Comparison of ENCODE assay signal across 22 cellular contexts in genomic region chr16:14608111-14608566, GRCh38. TPM values are rescaled to one million over a fixed set of nuclear protein-coding genes. Genes with fewer than 3 reads are reported as not detected.
DNase-seq lines count a peak whose midpoint lies in the region; ATAC-seq, FAIRE-seq and TF ChIP-seq lines count a peak whose summit lies in the region.
"Had no signal": no experiment of that assay in that cellular context is flagged by ENCODE, and none has a peak within 500 bp of the region (broad histone marks: within the 10 kb centered on the region; RNA-seq: fewer than 3 reads in every experiment).

No MANE protein-coding gene starts in this region.

- H3K4me3 ChIP-seq in HepG2 (replicated peaks in 1 of 3; ENCODE audit: insufficient read depth in 1 of 3, low read depth in 2 of 3, low read length in 3 of 3) (no peak overlapping the region), right lobe of liver (no peak overlapping the region), MM.1S (ENCODE audit: low read length) (peak overlapping the region; percentile 39), testis (no peak overlapping the region), left ventricle myocardium inferior (no peak overlapping the region)
- H3K4me3 ChIP-seq: cardiac muscle cell, right atrium auricular region, tibial nerve had no signal

- H2AFZ ChIP-seq in HepG2 (ENCODE audit: low read length) (no peak overlapping the region), MM.1S (ENCODE audit: low read length) (no peak overlapping the region)

- peaks cover 28 to 76% of the 10 kb centered on the region in 2 experiments for H3K36me3 ChIP-seq in HepG2 (replicated peaks in 1 of 2; ENCODE audit: control insufficient read depth in 1 of 2, insufficient read depth in 2 of 2, low read length in 2 of 2)
- peaks cover 0 to 83% (median 19%) of the 10 kb centered on the region in 4 donors for H3K36me3 ChIP-seq in right lobe of liver
- H3K36me3 ChIP-seq in MM.1S (replicated peaks; ENCODE audit: insufficient read depth, low read length), result 0 out of 2 replicates have a peak, but pooled peaks cover 6% of the 10 kb centered on the region
- H3K36me3 ChIP-seq in testis (ENCODE audit: low read depth, missing control alignments), result no peaks in the 10 kb centered on the region
- peaks cover 99% of the 10 kb centered on the region for H3K36me3 ChIP-seq in left ventricle myocardium inferior

- peaks cover 20% of the 10 kb centered on the region for H3F3A ChIP-seq in MM.1S (ENCODE audit: insufficient read depth, low read length)

- no peak for FAIRE-seq in HepG2 (lab: Jason Lieb, UNC)

- H3K4me1 ChIP-seq in HepG2 (ENCODE audit: insufficient read depth, low read length), result peaks cover 33% of the 10 kb centered on the region
- no peaks in the 10 kb centered on the region for H3K4me1 ChIP-seq in right lobe of liver
- H3K4me1 ChIP-seq in MM.1S (ENCODE audit: low read length), result peaks cover 25% of the 10 kb centered on the region
- no peaks in the 10 kb centered on the region for H3K4me1 ChIP-seq in testis
- no peaks in the 10 kb centered on the region for H3K4me1 ChIP-seq in left ventricle myocardium inferior
- H3K4me1 ChIP-seq: right atrium auricular region had no signal

- intact Hi-C loops in HepG2 (cut with micrococcal nuclease; ENCODE audit: unreplicated experiment) (no loop called here), right lobe of liver (cut with DNase I) (no loop called here), testis (cut with DNase I; ENCODE audit: low total_unique reads) (no loop called here), left ventricle myocardium inferior (cut with micrococcal nuclease) (no loop called here)

- in situ Hi-C loops in HepG2 (cut with HindIII; ENCODE audit: extremely low pct_ligation_motif_present, low pct_unique_long_range_greater_than_20kb), result no loop called here

- TF ChIP-seq EP300 in HepG2 (IDR thresholded peaks at IDR 0.05; ENCODE audit: low read depth in 2 of 2, low read length in 2 of 2) (no peak), HepG2 (CRISPR knock-in tag; IDR thresholded peaks at IDR 0.05; ENCODE audit: borderline replicate concordance) (no peak)

- TF ChIP-seq CTCF in HepG2 (CRISPR knock-in tag; IDR thresholded peaks at IDR 0.05), result no peak
- no peak for TF ChIP-seq CTCF in right lobe of liver (IDR thresholded peaks at IDR 0.05)
- no peak for TF ChIP-seq CTCF in MM.1S (IDR thresholded peaks at IDR 0.05; ENCODE audit: low read length)
- TF ChIP-seq CTCF in testis (IDR thresholded peaks at IDR 0.05), result no peak
- TF ChIP-seq CTCF in left ventricle myocardium inferior (IDR thresholded peaks at IDR 0.05; ENCODE audit: borderline replicate concordance), result no peak

- H3K27me3 ChIP-seq in HepG2 (ENCODE audit: control insufficient read depth in 1 of 2, insufficient read depth in 2 of 2, low read length in 2 of 2), result no peaks in the 10 kb centered on the region
- no peaks in the 10 kb centered on the region for H3K27me3 ChIP-seq in right lobe of liver
- H3K27me3 ChIP-seq in MM.1S (replicated peaks; ENCODE audit: insufficient read depth, low read length), result no peaks in the 10 kb centered on the region
- no peaks in the 10 kb centered on the region for H3K27me3 ChIP-seq in testis
- no peaks in the 10 kb centered on the region for H3K27me3 ChIP-seq in left ventricle myocardium inferior (ENCODE audit: low read depth)
- H3K27me3 ChIP-seq: cardiac muscle cell, right atrium auricular region, tibial nerve had no signal

- 96% methylated on average over 4 of the region's 4 CpGs for WGBS in HepG2 (ENCODE audit: low lambda C conversion rate)
- WGBS in right lobe of liver (ENCODE audit: insufficient coverage, low coverage, low lambda C conversion rate, missing lambda C conversion rate), result 94% methylated on average over 4 of the region's 4 CpGs
- 76 to 91% methylated on average over 4 of the region's 4 CpGs for WGBS in testis, 2 donors

- TF ChIP-seq RAD21 in HepG2 (CRISPR knock-in tag; IDR thresholded peaks at IDR 0.05), result no peak

- H3K27ac ChIP-seq in HepG2 (ENCODE audit: extremely low read length, insufficient read depth, low read length), result peak overlapping the region; percentile 41
- no peak overlapping the region for H3K27ac ChIP-seq in right lobe of liver
- peak overlapping the region; percentile 46; the same call in 1 of the 2 replicates for H3K27ac ChIP-seq in MM.1S (ENCODE audit: low read length)
- no peak overlapping the region for H3K27ac ChIP-seq in testis
- no peak overlapping the region for H3K27ac ChIP-seq in left ventricle myocardium inferior (replicated peaks)
- H3K27ac ChIP-seq: cardiac muscle cell, right atrium auricular region had no signal

- CTCF ChIA-PET in HepG2 (lab: Yijun Ruan, JAX; ENCODE audit: low intra/inter-chr PET ratio, low total read pairs), result no interaction called here

- H3K9me2 ChIP-seq in MM.1S (replicated peaks; ENCODE audit: insufficient read depth, low read length), result no peaks in the 10 kb centered on the region

- ATAC-seq in HepG2 (no peak), right lobe of liver (no peak), GM21723 (IDR thresholded peaks at IDR 0.05; ENCODE audit: unreplicated experiment) (peak; percentile 63)
- ATAC-seq: activated T-cell treated with anti-CD3 and anti-CD28 coated beads, Interleukin-2, amount 50 U/mL, for 4 hours had no signal

- TF ChIP-seq POLR2A in HepG2 (IDR thresholded peaks at IDR 0.05; ENCODE audit: insufficient read depth in 1 of 2, low read depth in 2 of 2, low read length in 2 of 2), result no peak
- TF ChIP-seq POLR2A in right lobe of liver (IDR thresholded peaks at IDR 0.05), result no peak
- no peak for TF ChIP-seq POLR2A in testis (IDR thresholded peaks at IDR 0.05)

- H3K9ac ChIP-seq in HepG2 (ENCODE audit: insufficient read depth, low read depth, low read length), result no peak overlapping the region
- no peak overlapping the region for H3K9ac ChIP-seq in MM.1S (ENCODE audit: low read length)

- H4K20me1 ChIP-seq in HepG2 (ENCODE audit: insufficient read depth, low read length) (no peaks in the 10 kb centered on the region), MM.1S (ENCODE audit: insufficient read depth, low read length) (no peaks in the 10 kb centered on the region)

- DNase-seq in HepG2 (ENCODE audit: low spot score) (no peak), right lobe of liver (no peak), MM.1S (peak; percentile 62), cerebellum (ENCODE audit: low spot score) (no peak), testis (no peak), left ventricle myocardium inferior (no peak), NCI-H526 (lab: John Stamatoyannopoulos, UW) (no peak)
- DNase-seq: 8988T; activated CD4-positive, alpha-beta T cell treated with anti-CD3 and anti-CD28 coated beads, Interleukin-2, amount 10 ng/mL, durations not matched to agents 7 days and 5 days; activated naive CD8-positive, alpha-beta T cell treated with anti-CD3 and anti-CD28 coated beads, Interleukin-2, amount 10 ng/mL, durations not matched to agents 7 days and 5 days; activated T-cell treated with anti-CD3 and anti-CD28 coated beads, Interleukin-2, amount 50 U/mL, for 4 hours; CD4-positive, alpha-beta memory T cell; EL; endodermal cell; foreskin fibroblast; NCI-H187; NCI-H774; stimulated activated CD4-positive, alpha-beta T cell treated with anti-CD3 and anti-CD28 coated beads, Interleukin-4, amount 100 ng/mL, for 1 hour had no signal

- H3K4me2 ChIP-seq in HepG2 (ENCODE audit: low read depth, low read length) (peak overlapping the region; percentile 14; the same call in 1 of the 2 replicates), MM.1S (ENCODE audit: low read depth, low read length) (peak overlapping the region; percentile 87)

- no TSS peak for BruUV-seq in HepG2 (replicated peaks; lab: Mats Ljungman, UMichigan)

- H3K9me3 ChIP-seq in HepG2 (ENCODE audit: low read length), result no peaks in the 10 kb centered on the region
- H3K9me3 ChIP-seq in right lobe of liver, result no peaks in the 10 kb centered on the region
- H3K9me3 ChIP-seq in MM.1S (replicated peaks; ENCODE audit: insufficient read depth, low read length), result no peaks in the 10 kb centered on the region
- no peaks in the 10 kb centered on the region for H3K9me3 ChIP-seq in testis
- no peaks in the 10 kb centered on the region for H3K9me3 ChIP-seq in left ventricle myocardium inferior (replicated peaks)
- H3K9me3 ChIP-seq: right atrium auricular region, tibial nerve had no signal

- H3K79me2 ChIP-seq in HepG2 (ENCODE audit: insufficient read depth, low read length), result no peaks in the 10 kb centered on the region
- no peaks in the 10 kb centered on the region for H3K79me2 ChIP-seq in MM.1S (ENCODE audit: low read length)

- POLR2A ChIA-PET in HepG2 (lab: Yijun Ruan, JAX), result interaction anchor here (0.9 kb wide), 1 partner anchor 26 kb away, joined by 3 read pairs; no protein-coding TSS in a partner anchor

RNA-seq across cellular contexts. Expression of gene PARN, which starts 21.9 kb away (rescaled TPM):
- total RNA-seq in HepG2 (2016; rRNA removed; fragmentation: Illumina TruSeq; extraction: Trizol), result 47.6 and 54.8 TPM in 2 replicates
- total RNA-seq in HepG2 (2016; cell fraction: cytosol; rRNA removed; fragmentation: Illumina TruSeq; extraction: Trizol; ENCODE audit: low read depth), result 25.3 and 26.1 TPM in 2 replicates
- total RNA-seq in HepG2 (2016; cell fraction: insoluble cytoplasmic fraction; rRNA removed; fragmentation: Illumina TruSeq; extraction: Trizol), result 46.1 and 54.7 TPM in 2 replicates
- 22.1 and 23.9 TPM in 2 replicates for total RNA-seq in HepG2 (2016; cell fraction: membrane; rRNA removed; fragmentation: Illumina TruSeq; extraction: Trizol)
- 57.0 and 57.3 TPM in 2 replicates for total RNA-seq in HepG2 (2016; cell fraction: nucleus; rRNA removed; fragmentation: Illumina TruSeq; extraction: Trizol)
- polyA plus RNA-seq in HepG2 (2011; rRNA removed), result 11.7 and 13.3 TPM in 2 replicates
- polyA plus RNA-seq in HepG2 (2011; cell fraction: cytosol; rRNA removed), result 7.3 and 10.1 TPM in 2 replicates
- 21.8 and 27.8 TPM in 2 replicates for polyA plus RNA-seq in HepG2 (2011; cell fraction: nucleus; rRNA removed)
- 25.7 and 33.7 TPM in 2 replicates for polyA plus RNA-seq in HepG2 (2012)
- 4.9 and 5.1 TPM in 2 replicates for polyA plus RNA-seq in HepG2 (2016; cell fraction: cytosol; fragmentation: Illumina TruSeq; extraction: Trizol; ENCODE audit: low read depth)
- polyA plus RNA-seq in HepG2 (2016; cell fraction: insoluble cytoplasmic fraction; fragmentation: Illumina TruSeq; extraction: Trizol; ENCODE audit: low read depth), result 52.1 and 52.5 TPM in 2 replicates
- 10.4 and 12.2 TPM in 2 replicates for polyA plus RNA-seq in HepG2 (2016; cell fraction: membrane; fragmentation: Illumina TruSeq; extraction: Trizol; ENCODE audit: low read depth)
- polyA plus RNA-seq in HepG2 (2016; cell fraction: nucleus; fragmentation: Illumina TruSeq; extraction: Trizol; ENCODE audit: insufficient read depth, low read depth), result 43.6 and 48.8 TPM in 2 replicates
- polyA minus RNA-seq in HepG2 (2011; rRNA and poly(A)+ RNA removed; ENCODE audit: low replicate concordance), result 17.2 and 35.9 TPM in 2 replicates
- 18.8 and 27.2 TPM in 2 replicates for polyA minus RNA-seq in HepG2 (2011; cell fraction: cytosol; rRNA and poly(A)+ RNA removed)
- 66.4 and 70.1 TPM in 2 replicates for polyA minus RNA-seq in HepG2 (2011; cell fraction: nucleus; rRNA and poly(A)+ RNA removed)
- 10 to 100 TPM; 12.1 to 28.0 (median 15.6) TPM for total RNA-seq in right lobe of liver
- 19.3 TPM for total RNA-seq in cerebellum
- 10 to 100 TPM; 47.6 to 67.2 TPM for total RNA-seq in testis
- polyA plus RNA-seq in testis (ENCODE audit: insufficient read depth, low read depth, low replicate concordance), result 43.5 TPM
- 16.8 TPM for total RNA-seq in left ventricle myocardium inferior

RNA-seq across cellular contexts. Expression of gene BFAR, which starts 24.6 kb away (rescaled TPM):
- total RNA-seq in HepG2 (2016; rRNA removed; fragmentation: Illumina TruSeq; extraction: Trizol) (96.9 and 98.2 TPM in 2 replicates), right lobe of liver (10 to 100 TPM; 17.4 to 31.2 (median 22.9) TPM), cerebellum (42.3 TPM), testis (10 to 100 TPM; 49.2 to 63.4 TPM), left ventricle myocardium inferior (28.6 TPM)
- 35.9 and 40.9 TPM in 2 replicates for total RNA-seq in HepG2 (2016; cell fraction: cytosol; rRNA removed; fragmentation: Illumina TruSeq; extraction: Trizol; ENCODE audit: low read depth)
- 88.6 and 96.1 TPM in 2 replicates for total RNA-seq in HepG2 (2016; cell fraction: insoluble cytoplasmic fraction; rRNA removed; fragmentation: Illumina TruSeq; extraction: Trizol)
- 89.4 and 93.4 TPM in 2 replicates for total RNA-seq in HepG2 (2016; cell fraction: membrane; rRNA removed; fragmentation: Illumina TruSeq; extraction: Trizol)
- 68.6 and 78.4 TPM in 2 replicates for total RNA-seq in HepG2 (2016; cell fraction: nucleus; rRNA removed; fragmentation: Illumina TruSeq; extraction: Trizol)
- polyA plus RNA-seq in HepG2 (2011; rRNA removed) (91.6 and 120 TPM in 2 replicates), testis (ENCODE audit: insufficient read depth, low read depth, low replicate concordance) (41.7 TPM)
- polyA plus RNA-seq in HepG2 (2011; cell fraction: cytosol; rRNA removed), result 104 and 117 TPM in 2 replicates
- 33.4 and 38.4 TPM in 2 replicates for polyA plus RNA-seq in HepG2 (2011; cell fraction: nucleus; rRNA removed)
- 101 and 126 TPM in 2 replicates for polyA plus RNA-seq in HepG2 (2012)
- polyA plus RNA-seq in HepG2 (2016; cell fraction: cytosol; fragmentation: Illumina TruSeq; extraction: Trizol; ENCODE audit: low read depth), result 37.6 and 38.7 TPM in 2 replicates
- polyA plus RNA-seq in HepG2 (2016; cell fraction: insoluble cytoplasmic fraction; fragmentation: Illumina TruSeq; extraction: Trizol; ENCODE audit: low read depth), result 100 and 109 TPM in 2 replicates
- polyA plus RNA-seq in HepG2 (2016; cell fraction: membrane; fragmentation: Illumina TruSeq; extraction: Trizol; ENCODE audit: low read depth), result 80.8 and 84.4 TPM in 2 replicates
- polyA plus RNA-seq in HepG2 (2016; cell fraction: nucleus; fragmentation: Illumina TruSeq; extraction: Trizol; ENCODE audit: insufficient read depth, low read depth), result 99.3 and 101 TPM in 2 replicates
- polyA minus RNA-seq in HepG2 (2011; rRNA and poly(A)+ RNA removed; ENCODE audit: low replicate concordance), result 84.9 and 154 TPM in 2 replicates
- 73.7 and 80.7 TPM in 2 replicates for polyA minus RNA-seq in HepG2 (2011; cell fraction: cytosol; rRNA and poly(A)+ RNA removed)
- polyA minus RNA-seq in HepG2 (2011; cell fraction: nucleus; rRNA and poly(A)+ RNA removed), result 75.8 and 77.7 TPM in 2 replicates

Comparison
In these comparisons a context has a peak if more than half of its experiments do, and no peak if none do; other contexts are left out.
1. H3K27ac ChIP-seq: peak in HepG2 (single experiment) and MM.1S (single experiment); none in right lobe of liver (0 of 3), testis (0 of 2) and left ventricle myocardium inferior (single experiment).